ENCODE assay signal across 9 cellular contexts in the genomic region with DNA sequence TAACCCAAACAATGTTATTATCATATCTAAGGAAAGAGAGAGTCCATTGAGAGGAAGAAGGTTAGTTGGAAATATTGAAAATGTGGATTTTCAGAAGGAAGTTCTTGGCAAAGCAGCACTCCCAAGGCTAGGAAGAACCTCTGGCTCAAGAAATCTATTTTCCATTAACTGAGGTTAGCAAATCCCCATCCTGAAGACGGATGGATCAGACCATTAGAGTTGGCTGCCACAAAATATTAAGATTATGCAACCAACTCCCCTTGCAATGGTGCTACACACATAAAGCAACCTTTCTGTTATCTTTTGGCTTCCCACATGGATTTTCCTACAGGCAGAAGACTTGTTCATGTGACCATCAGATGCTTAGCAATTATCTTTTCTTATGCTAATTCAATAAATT.
"Had no signal": no experiment of that assay in that cellular context is flagged by ENCODE, and none has a peak within 500 bp of the region (broad histone marks: within the 10 kb centered on the region; RNA-seq: fewer than 3 reads in every experiment).

No MANE protein-coding gene starts in this region.

- DNase-seq: GM23248, GOT3, H7, HFFc6 had no signal

- H3K27ac Mint-ChIP-seq: HFFc6, IgD-negative memory B cell had no signal

- ATAC-seq: HCT116, HepG2 had no signal

- H3K9me3 Mint-ChIP-seq: HFFc6, IgD-negative memory B cell had no signal

- H3K36me3 Mint-ChIP-seq: IgD-negative memory B cell had no signal

- H3K4me1 Mint-ChIP-seq: IgD-negative memory B cell had no signal

- H3K4me1 ChIP-seq: HAP-1 had no signal

- H3K4me3 Mint-ChIP-seq: HFFc6, IgD-negative memory B cell had no signal

- H3K4me3 ChIP-seq: GM23248, HAP-1 had no signal

- H3K27ac ChIP-seq: GM23248, HL-60 had no signal

- H3K36me3 ChIP-seq: HAP-1 had no signal

- H2AFZ ChIP-seq: GM23248 had no signal

- H3K9ac ChIP-seq: GM23248 had no signal

- H3K9me3 ChIP-seq: HAP-1 had no signal

- FAIRE-seq: HepG2 had no signal
